ENCODE assay signal across 29 cellular contexts in the genomic region with DNA sequence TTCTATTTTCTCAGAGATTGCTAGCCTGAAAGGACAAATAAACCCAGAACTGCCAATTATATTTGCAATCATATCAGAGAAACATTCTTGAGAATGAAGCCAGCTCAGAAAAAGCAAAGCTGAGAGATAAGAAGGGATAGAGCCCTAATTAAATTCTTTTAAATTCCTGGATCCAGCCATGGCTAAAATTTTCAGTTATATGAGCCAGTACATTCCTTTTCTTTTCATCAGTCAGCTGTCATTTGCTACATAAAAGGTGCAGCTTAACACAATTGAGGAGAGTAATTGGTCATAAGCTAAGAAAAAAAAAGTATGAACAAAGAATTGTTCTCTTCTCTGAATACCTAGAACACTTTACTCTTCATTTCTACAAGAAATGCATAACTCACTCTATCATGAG.
"Had no signal": no experiment of that assay in that cellular context is flagged by ENCODE, and none has a peak within 500 bp of the region (broad histone marks: within the 10 kb centered on the region; RNA-seq: fewer than 3 reads in every experiment).

No MANE protein-coding gene starts in this region.

- H3K4me1 ChIP-seq: lower lobe of right lung, parathyroid adenoma, psoas muscle, right lobe of liver, stomach, testis, thyroid gland, transverse colon, upper lobe of left lung, vagina had no signal

- H3K27me3 ChIP-seq: heart left ventricle, right atrium auricular region, right lobe of liver, stomach, testis, thyroid gland, transverse colon, upper lobe of left lung, vagina had no signal

- H2AFZ ChIP-seq: parathyroid adenoma had no signal

- H3K79me2 ChIP-seq: parathyroid adenoma had no signal

- ATAC-seq: heart left ventricle; lower lobe of right lung; mucosa of descending colon; naive thymus-derived CD4-positive, alpha-beta T cell; natural killer cell treated with Interleukin-12 subunit alpha and Interleukin-12 subunit beta and Interleukin-15 and Interleukin-18, amount 100 ng/mL, for 72 hours; psoas muscle; right lobe of liver; stimulated activated naive B cell treated with anti-CD40 and anti-IgM and Interleukin-4, amounts not matched to agents 10 μg/mL and 1 μg/mL and 100 μg/mL, for 72 hours; stimulated activated naive CD8-positive, alpha-beta T cell treated with anti-CD3 and anti-CD28 coated beads, Interleukin-15, Interleukin-2, amounts not matched to agents 100 U/mL and 50 U/mL, for 24 hours had no signal

- H3K4me3 ChIP-seq: heart left ventricle, left ventricle myocardium inferior, lower lobe of right lung, mucosa of descending colon, psoas muscle, right atrium auricular region, right lobe of liver, skin epidermis, stomach, testis, thyroid gland, transverse colon, upper lobe of left lung, vagina had no signal

- H3K9ac ChIP-seq: parathyroid adenoma had no signal

- H3K9me3 ChIP-seq: lower lobe of right lung, mucosa of descending colon, psoas muscle, right lobe of liver, testis, thyroid gland, transverse colon, vagina had no signal

- H3K27ac ChIP-seq: heart left ventricle, left ventricle myocardium inferior, lower lobe of right lung, parathyroid adenoma, psoas muscle, right atrium auricular region, right lobe of liver, skin epidermis, stomach, testis, thyroid gland, transverse colon, upper lobe of left lung, vagina had no signal

- DNase-seq: heart left ventricle; hypothalamus; immature natural killer cell; kidney; left ventricle myocardium inferior; lower lobe of right lung; mammary epithelial cell; midbrain; mucosa of descending colon; naive thymus-derived CD4-positive, alpha-beta T cell; nucleus accumbens; psoas muscle; right lobe of liver; stimulated activated CD4-positive, alpha-beta T cell treated with anti-CD3 and anti-CD28 coated beads, Interleukin-12 subunit alpha, Interleukin-12 subunit beta, amount 100 ng/mL, for 4 hours; stimulated activated CD4-positive, alpha-beta T cell treated with anti-CD3 and anti-CD28 coated beads, Interleukin-15, amount 100 ng/mL, for 24 hours; stimulated activated CD4-positive, alpha-beta T cell treated with anti-CD3 and anti-CD28 coated beads, Interleukin-2, amount 100 ng/mL, for 24 hours; stimulated activated CD4-positive, alpha-beta T cell treated with anti-CD3 and anti-CD28 coated beads, Interleukin-4, amount 100 ng/mL, for 1 hour; stimulated activated naive B cell treated with anti-CD40 and anti-IgM and Interleukin-4, amounts not matched to agents 10 μg/mL and 1 μg/mL and 100 μg/mL, for 72 hours; stimulated activated naive CD8-positive, alpha-beta T cell treated with anti-CD3 and anti-CD28 coated beads, Interleukin-15, Interleukin-2, amounts not matched to agents 100 U/mL and 50 U/mL, for 24 hours; stomach; testis; thyroid gland; transverse colon; upper lobe of left lung had no signal

- H3K36me3 ChIP-seq: heart left ventricle, left ventricle myocardium inferior, lower lobe of right lung, right atrium auricular region, right lobe of liver, stomach, thyroid gland, transverse colon, upper lobe of left lung, vagina had no signal
